14 cellular contexts compared by ENCODE assay signal in genomic region chr2:218983263-218983970, GRCh38.
DNase-seq lines count a peak whose midpoint lies in the region; ATAC-seq and TF ChIP-seq lines count a peak whose summit lies in the region.
"Had no signal": no experiment of that assay in that cellular context is flagged by ENCODE, and none has a peak within 500 bp of the region (broad histone marks: within the 10 kb centered on the region; RNA-seq: fewer than 3 reads in every experiment).

No MANE protein-coding gene starts in this region.

- H3K27ac ChIP-seq in 22Rv1: peak overlapping the region; percentile 63; the same call in 1 of the 2 replicates
- H3K27ac ChIP-seq: BLaER1 treated with 17β-estradiol and CSF1 and Interleukin-3, amounts not matched to agents 10 nM and 100 nM; heart right ventricle had no signal

- H3K36me3 ChIP-seq in iPS-15b (ENCODE audit: control insufficient read depth, insufficient read depth, low read length): no peaks in the 10 kb centered on the region
- H3K36me3 ChIP-seq: BLaER1 treated with 17β-estradiol and CSF1 and Interleukin-3, amounts not matched to agents 10 nM and 100 nM; heart right ventricle had no signal

- peak overlapping the region; percentile 12 for H3K4me3 ChIP-seq in iPS-15b (ENCODE audit: low read depth, low read length)

- peaks cover 3% of the 10 kb centered on the region for H3K4me1 ChIP-seq in iPS-15b (ENCODE audit: control insufficient read depth, insufficient read depth, low read length)

- TF ChIP-seq CTCF in 22Rv1 (IDR thresholded peaks at IDR 0.05): no peak

- no peaks in the 10 kb centered on the region for H3K9me3 ChIP-seq in iPS-15b (ENCODE audit: control insufficient read depth, insufficient read depth, low read length)
- H3K9me3 ChIP-seq: heart right ventricle had no signal

- H3K27me3 ChIP-seq in iPS-15b (ENCODE audit: control insufficient read depth, insufficient read depth, low read length): peaks cover 89% of the 10 kb centered on the region

- no peak for ATAC-seq in HG03460 (IDR thresholded peaks at IDR 0.05; ENCODE audit: unreplicated experiment)

- H3K9ac ChIP-seq in iPS-15b (ENCODE audit: low read depth, low read length): no peak overlapping the region
- H3K9ac ChIP-seq: BLaER1 treated with 17β-estradiol and CSF1 and Interleukin-3, amounts not matched to agents 10 nM and 100 nM had no signal

- DNase-seq in COLO668 (lab: John Stamatoyannopoulos, UW; ENCODE audit: unreplicated experiment) (peak; percentile 84), NCI-H146 (lab: John Stamatoyannopoulos, UW) (peak; percentile 69), NCI-H345 (lab: John Stamatoyannopoulos, UW) (no peak), GDM1 (lab: John Stamatoyannopoulos, UW) (no peak), hippocampal formation (lab: John Stamatoyannopoulos, UW) (no peak)
- DNase-seq: EL; erythroblast; left cardiac atrium; stimulated activated CD4-positive, alpha-beta T cell treated with anti-CD3 and anti-CD28 coated beads, Interleukin-1b, Interleukin-23, amount 100 ng/mL, for 48 hours had no signal

Comparison
In these comparisons a context has a peak if more than half of its experiments do, and no peak if none do; other contexts are left out.
1. DNase-seq: peak in COLO668 (single experiment) and NCI-H146 (single experiment); none in NCI-H345 (single experiment), GDM1 (single experiment) and hippocampal formation (0 of 2).